Comparison of ENCODE assay signal across 10 cellular contexts in the genomic region with DNA sequence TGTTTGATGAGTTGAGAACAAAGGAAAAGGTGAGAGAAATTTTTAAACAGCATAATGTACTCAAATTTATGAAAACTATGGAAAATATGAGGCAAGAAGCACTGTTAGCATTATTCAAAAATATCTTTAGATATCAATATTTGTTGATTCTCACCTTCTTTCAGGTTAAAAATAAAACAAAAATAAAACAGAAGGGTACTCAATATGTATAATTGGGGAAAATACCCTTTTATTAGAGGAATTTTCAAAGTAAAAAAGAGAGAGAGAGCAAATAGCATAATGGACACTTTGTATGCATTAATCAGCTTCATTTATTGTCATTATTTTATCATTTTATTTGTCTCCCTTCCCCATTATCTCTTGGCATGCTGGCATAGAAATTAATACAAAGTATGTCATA. TPM values are rescaled to one million over a fixed set of nuclear protein-coding genes. Genes with fewer than 3 reads are reported as not detected.
"Had no signal": no experiment of that assay in that cellular context is flagged by ENCODE, and none has a peak within 500 bp of the region (broad histone marks: within the 10 kb centered on the region; RNA-seq: fewer than 3 reads in every experiment).

No MANE protein-coding gene starts in this region.

- H3K9me3 Mint-ChIP-seq: GM23338, H9, HFFc6 had no signal

- DNase-seq: GM23248, GOT3, H7, H9, HCEC 1CT, HFFc6 had no signal

- H3K27ac Mint-ChIP-seq: GM23338, HFFc6 had no signal

- H3K27ac ChIP-seq: GM23248 had no signal

- H3K4me1 ChIP-seq: HAP-1 had no signal

- H3K4me3 ChIP-seq: GM23248, GM23338, HAP-1 had no signal

- FAIRE-seq: H1, H54 had no signal

- H3K4me3 Mint-ChIP-seq: GM23338, H9, HFFc6 had no signal

- H3K9me3 ChIP-seq: HAP-1 had no signal

RNA-seq across cellular contexts. Expression of a gene that starts 27.5 kb away (rescaled TPM):
- total RNA-seq: GM23248 had no signal
